16 cellular contexts compared by ENCODE assay signal in genomic region chr13:39490136-39490535, GRCh38.
DNase-seq lines count a peak whose midpoint lies in the region; ATAC-seq, FAIRE-seq and TF ChIP-seq lines count a peak whose summit lies in the region.
"Had no signal": no experiment of that assay in that cellular context is flagged by ENCODE, and none has a peak within 500 bp of the region (broad histone marks: within the 10 kb centered on the region; RNA-seq: fewer than 3 reads in every experiment).

No MANE protein-coding gene starts in this region.

- no peaks in the 10 kb centered on the region for H3K27me3 ChIP-seq in SJSA1 (replicated peaks)

- H3K4me3 ChIP-seq in SJSA1 (no peak overlapping the region), mesodermal cell (ENCODE audit: extremely low read depth, insufficient read depth, low read length, poor library complexity, severe bottlenecking) (no peak overlapping the region)
- H3K4me3 ChIP-seq: GM23248 had no signal

- peaks cover 65% of the 10 kb centered on the region for H3K4me1 ChIP-seq in ES-I3 (ENCODE audit: insufficient read depth, low read length)
- peaks cover 28% of the 10 kb centered on the region for H3K4me1 ChIP-seq in SJSA1 (replicated peaks)
- peaks cover 33% of the 10 kb centered on the region for H3K4me1 ChIP-seq in mesodermal cell (ENCODE audit: control insufficient read depth, insufficient read depth, low read length, poor library complexity, severe bottlenecking)

- ATAC-seq in GM21786 (IDR thresholded peaks at IDR 0.05; ENCODE audit: unreplicated experiment), result no peak
- ATAC-seq: SK-N-SH treated with all-trans-retinoic acid at 6 μM for 48 hours had no signal

- WGBS in mesodermal cell (ENCODE audit: insufficient coverage in 2 of 2), 2 experiments, result 8 to 10% methylated on average over 3 to 5 of the region's 6 CpGs

- no peaks in the 10 kb centered on the region for H3K36me3 ChIP-seq in ES-I3 (ENCODE audit: insufficient read depth, low read length)
- H3K36me3 ChIP-seq in SJSA1, result peaks cover 7% of the 10 kb centered on the region; the same call in 1 of the 2 replicates
- no peaks in the 10 kb centered on the region for H3K36me3 ChIP-seq in mesodermal cell (ENCODE audit: control insufficient read depth, insufficient read depth, low read length)

- DNase-seq in SJSA1 (ENCODE audit: low read depth in 1 of 2, low spot score in 2 of 2), result peak in 1 of 2 experiments; percentile 6
- DNase-seq in iPS DF 19.7 (ENCODE audit: low read depth, low spot score), result peak; percentile 87
- no peak for DNase-seq in NCI-H748 treated with DMSO at 0.1 percent for 48 hours (lab: John Stamatoyannopoulos, UW)
- DNase-seq in H54 (ENCODE audit: insufficient read length, low spot score), result no peak
- DNase-seq in DMS114 treated with DMSO at 0.1 percent for 48 hours (lab: John Stamatoyannopoulos, UW; ENCODE audit: unreplicated experiment), result no peak
- DNase-seq: DMS 273 treated with DMSO at 0.1 percent for 48 hours, GM23248, NCI-H1105, NCI-H1694, NCI-H345, NCI-H526, SHP77 had no signal

- no peak for TF ChIP-seq POLR2A in H54 (IDR thresholded peaks at IDR 0.05; ENCODE audit: low read depth, low read length)

- peak overlapping the region; percentile 16; the same call in 1 of the 2 replicates for H3K9ac ChIP-seq in ES-I3 (ENCODE audit: low read depth, low read length)
- H3K9ac ChIP-seq: GM23248 had no signal

- H3K9me3 ChIP-seq in ES-I3 (ENCODE audit: control insufficient read depth, insufficient read depth, low read length) (no peaks in the 10 kb centered on the region), SJSA1 (replicated peaks) (no peaks in the 10 kb centered on the region), mesodermal cell (ENCODE audit: control insufficient read depth, low read length) (no peaks in the 10 kb centered on the region)

- peak overlapping the region; percentile 11; the same call in 1 of the 2 replicates for H3K27ac ChIP-seq in SJSA1
- peak overlapping the region; percentile 55 for H3K27ac ChIP-seq in mesodermal cell (ENCODE audit: low read depth, low read length, severe bottlenecking)
- H3K27ac ChIP-seq: GM23248 had no signal

- FAIRE-seq in H54 (lab: Jason Lieb, UNC), result no peak
